1 cellular context compared by ENCODE assay signal in genomic region chr9:20684035-20684864, GRCh38.
TF ChIP-seq lines count a peak whose summit lies in the region.

TSS of gene FOCAD (plus strand) at chr9:20684259. CDS start at chr9:20715354, 31,095 bp downstream.

TF ChIP-seq in HEK293, 187 proteins besides CTCF, POLR2A, EP300 and RAD21 (continued from another document):
- TF ChIP-seq, protein P1, sequence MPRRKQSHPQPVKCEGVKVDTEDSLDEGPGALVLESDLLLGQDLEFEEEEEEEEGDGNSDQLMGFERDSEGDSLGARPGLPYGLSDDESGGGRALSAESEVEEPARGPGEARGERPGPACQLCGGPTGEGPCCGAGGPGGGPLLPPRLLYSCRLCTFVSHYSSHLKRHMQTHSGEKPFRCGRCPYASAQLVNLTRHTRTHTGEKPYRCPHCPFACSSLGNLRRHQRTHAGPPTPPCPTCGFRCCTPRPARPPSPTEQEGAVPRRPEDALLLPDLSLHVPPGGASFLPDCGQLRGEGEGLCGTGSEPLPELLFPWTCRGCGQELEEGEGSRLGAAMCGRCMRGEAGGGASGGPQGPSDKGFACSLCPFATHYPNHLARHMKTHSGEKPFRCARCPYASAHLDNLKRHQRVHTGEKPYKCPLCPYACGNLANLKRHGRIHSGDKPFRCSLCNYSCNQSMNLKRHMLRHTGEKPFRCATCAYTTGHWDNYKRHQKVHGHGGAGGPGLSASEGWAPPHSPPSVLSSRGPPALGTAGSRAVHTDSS (tag by site-specific recombination; IDR thresholded peaks at IDR 0.05): no peak
- TF ChIP-seq, protein P2, sequence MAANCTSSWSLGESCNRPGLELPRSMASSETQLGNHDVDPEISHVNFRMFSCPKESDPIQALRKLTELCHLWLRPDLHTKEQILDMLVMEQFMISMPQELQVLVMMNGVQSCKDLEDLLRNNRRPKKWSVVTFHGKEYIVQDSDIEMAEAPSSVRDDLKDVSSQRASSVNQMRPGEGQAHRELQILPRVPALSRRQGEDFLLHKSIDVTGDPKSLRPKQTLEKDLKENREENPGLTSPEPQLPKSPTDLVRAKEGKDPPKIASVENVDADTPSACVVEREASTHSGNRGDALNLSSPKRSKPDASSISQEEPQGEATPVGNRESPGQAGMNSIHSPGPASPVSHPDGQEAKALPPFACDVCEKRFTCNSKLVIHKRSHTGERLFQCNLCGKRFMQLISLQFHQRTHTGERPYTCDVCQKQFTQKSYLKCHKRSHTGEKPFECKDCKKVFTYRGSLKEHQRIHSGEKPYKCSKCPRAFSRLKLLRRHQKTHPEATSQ (tag by site-specific recombination; IDR thresholded peaks at IDR 0.05): no peak
- TF ChIP-seq PRDM1 (tag by site-specific recombination; IDR thresholded peaks at IDR 0.05): no peak
- no peak for TF ChIP-seq ZNF549 (tag by site-specific recombination; IDR thresholded peaks at IDR 0.05)
- peak; percentile 82 for TF ChIP-seq ZFHX2 (tag by site-specific recombination; conservative IDR thresholded peaks at IDR 0.05)
- no peak for TF ChIP-seq ZNF248 (tag by site-specific recombination; IDR thresholded peaks at IDR 0.05)
- TF ChIP-seq ZNF692 (tag by site-specific recombination; IDR thresholded peaks at IDR 0.05): peak; percentile 38; the same call in 1 of the 2 replicates
- TF ChIP-seq SCRT1 (tag by site-specific recombination; IDR thresholded peaks at IDR 0.05; ENCODE audit: borderline replicate concordance): no peak
- TF ChIP-seq ZNF76 (tag by site-specific recombination; IDR thresholded peaks at IDR 0.05; ENCODE audit: borderline replicate concordance, low read depth): peak; percentile 74; the same call in 1 of the 2 replicates
- TF ChIP-seq ZNF155 (tag by site-specific recombination; IDR thresholded peaks at IDR 0.05): no peak
- no peak for TF ChIP-seq ZXDB (tag by site-specific recombination; IDR thresholded peaks at IDR 0.05)
- TF ChIP-seq ZNF211 (tag by site-specific recombination; IDR thresholded peaks at IDR 0.05; ENCODE audit: low read depth): no peak
- no peak for TF ChIP-seq ZNF133 (tag by site-specific recombination; IDR thresholded peaks at IDR 0.05)
